ENCODE assay signal across 1 cellular context in genomic region chr9:120348951-120349429, GRCh38.
TF ChIP-seq lines count a peak whose summit lies in the region.

No MANE protein-coding gene starts in this region.

TF ChIP-seq in HepG2, 621 proteins besides CTCF, POLR2A, EP300 and RAD21 (continued from another document):
- TF ChIP-seq ZNF687 (CRISPR knock-in tag; IDR thresholded peaks at IDR 0.05) (peak; percentile 28; the same call in 1 of the 2 replicates), ZNF549 (CRISPR knock-in tag; IDR thresholded peaks at IDR 0.05) (no peak), ZNF580 (CRISPR knock-in tag; IDR thresholded peaks at IDR 0.05; ENCODE audit: borderline replicate concordance, low read depth) (no peak), TFAP4 (IDR thresholded peaks at IDR 0.05; ENCODE audit: borderline replicate concordance, low read depth) (0 out of 2 replicates have a peak, but pooled peaks have one; percentile 16), POLR2AphosphoS5 (IDR thresholded peaks at IDR 0.05; ENCODE audit: low read depth, low read length) (no peak), ZNF225 (CRISPR knock-in tag; IDR thresholded peaks at IDR 0.05) (no peak), ZNF891 (CRISPR knock-in tag; IDR thresholded peaks at IDR 0.05) (peak; percentile 55; the same call in 1 of the 2 replicates)
